ENCODE assay signal across 12 cellular contexts in genomic region chr22:44260216-44261035, GRCh38. TPM values are rescaled to one million over a fixed set of nuclear protein-coding genes. Genes with fewer than 3 reads are reported as not detected.
"Had no signal": no experiment of that assay in that cellular context is flagged by ENCODE, and none has a peak within 500 bp of the region (broad histone marks: within the 10 kb centered on the region; RNA-seq: fewer than 3 reads in every experiment).

No MANE protein-coding gene starts in this region.

- H3K4me3 Mint-ChIP-seq: activated naive CD4-positive, alpha-beta T cell treated with anti-CD3 and anti-CD28 coated beads for 36 hours; naive thymus-derived CD8-positive, alpha-beta T cell had no signal

- H3K9me3 ChIP-seq: body of pancreas, mucosa of descending colon had no signal

- H3K27ac Mint-ChIP-seq: activated naive CD4-positive, alpha-beta T cell treated with anti-CD3 and anti-CD28 coated beads for 36 hours had no signal

- H3K4me3 ChIP-seq: body of pancreas, lung, mucosa of descending colon, tibial nerve had no signal

- H3K36me3 ChIP-seq: tibial nerve had no signal

- H3K27ac ChIP-seq: body of pancreas, tibial nerve had no signal

- H3K27me3 ChIP-seq: body of pancreas, tibial nerve had no signal

- H3K36me3 Mint-ChIP-seq: naive thymus-derived CD8-positive, alpha-beta T cell had no signal

- DNase-seq: activated CD4-positive, alpha-beta T cell treated with anti-CD3 and anti-CD28 coated beads, Interleukin-2, amount 50 U/mL, for 1 hour; activated naive CD4-positive, alpha-beta T cell treated with anti-CD3 and anti-CD28 coated beads for 36 hours; amniotic stem cell; cerebellar nuclear complex; hypothalamus; T1000 had no signal

- H3K9me3 Mint-ChIP-seq: activated naive CD4-positive, alpha-beta T cell treated with anti-CD3 and anti-CD28 coated beads for 36 hours; naive thymus-derived CD8-positive, alpha-beta T cell had no signal

- H3K4me1 ChIP-seq: body of pancreas, tibial nerve had no signal

- ATAC-seq: body of pancreas; esophagus mucosa; mucosa of descending colon; naive thymus-derived CD8-positive, alpha-beta T cell had no signal

RNA-seq across cellular contexts. Expression of gene SHISAL1, which starts 52.3 kb away (rescaled TPM):
- total RNA-seq: activated naive CD4-positive, alpha-beta T cell treated with anti-CD3 and anti-CD28 coated beads for 36 hours; naive thymus-derived CD8-positive, alpha-beta T cell had no signal
- polyA plus RNA-seq: naive thymus-derived CD8-positive, alpha-beta T cell had no signal
